In genomic region chr21:28104346-28104745, GRCh38 we compare ENCODE assay signal across 15 cellular contexts.
"Had no signal": no experiment of that assay in that cellular context is flagged by ENCODE, and none has a peak within 500 bp of the region (broad histone marks: within the 10 kb centered on the region; RNA-seq: fewer than 3 reads in every experiment).

No MANE protein-coding gene starts in this region.

- H3K9me3 ChIP-seq: ascending aorta, esophagus squamous epithelium, suprapubic skin, upper lobe of left lung had no signal

- H3K4me1 Mint-ChIP-seq: memory B cell had no signal

- H3K27ac ChIP-seq: ascending aorta, dorsolateral prefrontal cortex, esophagus squamous epithelium, foreskin keratinocyte, suprapubic skin, upper lobe of left lung, VCaP had no signal

- H3K27me3 ChIP-seq: ascending aorta, dorsolateral prefrontal cortex, esophagus squamous epithelium, foreskin keratinocyte, suprapubic skin, upper lobe of left lung had no signal

- H3K27me3 Mint-ChIP-seq: activated CD4-positive, alpha-beta memory T cell treated with anti-CD3 and anti-CD28 coated beads for 36 hours; memory B cell; natural killer cell treated with Interleukin-12 subunit alpha and Interleukin-12 subunit beta and Interleukin-15 and Interleukin-18, amount 100 ng/mL, for 72 hours had no signal

- H3K27ac Mint-ChIP-seq: activated CD4-positive, alpha-beta memory T cell treated with anti-CD3 and anti-CD28 coated beads for 36 hours; memory B cell; natural killer cell treated with Interleukin-12 subunit alpha and Interleukin-12 subunit beta and Interleukin-15 and Interleukin-18, amount 100 ng/mL, for 72 hours had no signal

- H3K4me3 ChIP-seq: ascending aorta, dorsolateral prefrontal cortex, esophagus squamous epithelium, suprapubic skin, upper lobe of left lung had no signal

- DNase-seq: activated CD4-positive, alpha-beta memory T cell treated with anti-CD3 and anti-CD28 coated beads for 36 hours; activated T-cell treated with anti-CD3 and anti-CD28 coated beads, Interleukin-2, amount 50 U/mL, for 48 hours; dorsolateral prefrontal cortex; esophagus squamous epithelium; foreskin keratinocyte; stimulated activated CD4-positive, alpha-beta T cell treated with anti-CD3 and anti-CD28 coated beads, Interleukin-2, amount 100 ng/mL, for 48 hours; stimulated activated naive CD8-positive, alpha-beta T cell treated with anti-CD3 and anti-CD28 coated beads, Interleukin-15, Interleukin-2, amounts not matched to agents 100 U/mL and 50 U/mL, for 24 hours; T1000; upper lobe of left lung had no signal

- ATAC-seq: foreskin keratinocyte; left lobe of liver; natural killer cell treated with Interleukin-12 subunit alpha and Interleukin-12 subunit beta and Interleukin-15 and Interleukin-18, amount 100 ng/mL, for 72 hours; stimulated activated naive CD8-positive, alpha-beta T cell treated with anti-CD3 and anti-CD28 coated beads, Interleukin-15, Interleukin-2, amounts not matched to agents 100 U/mL and 50 U/mL, for 24 hours had no signal

- H3K36me3 Mint-ChIP-seq: activated CD4-positive, alpha-beta memory T cell treated with anti-CD3 and anti-CD28 coated beads for 36 hours; memory B cell; natural killer cell treated with Interleukin-12 subunit alpha and Interleukin-12 subunit beta and Interleukin-15 and Interleukin-18, amount 100 ng/mL, for 72 hours had no signal

- H3K36me3 ChIP-seq: ascending aorta, esophagus squamous epithelium, suprapubic skin, upper lobe of left lung had no signal

- H3K9me3 Mint-ChIP-seq: activated CD4-positive, alpha-beta memory T cell treated with anti-CD3 and anti-CD28 coated beads for 36 hours; memory B cell; natural killer cell treated with Interleukin-12 subunit alpha and Interleukin-12 subunit beta and Interleukin-15 and Interleukin-18, amount 100 ng/mL, for 72 hours had no signal

- H3K4me1 ChIP-seq: ascending aorta, esophagus squamous epithelium, foreskin keratinocyte, suprapubic skin, upper lobe of left lung had no signal

- H3K4me3 Mint-ChIP-seq: activated CD4-positive, alpha-beta memory T cell treated with anti-CD3 and anti-CD28 coated beads for 36 hours; memory B cell; natural killer cell treated with Interleukin-12 subunit alpha and Interleukin-12 subunit beta and Interleukin-15 and Interleukin-18, amount 100 ng/mL, for 72 hours had no signal
